7 cellular contexts compared by ENCODE assay signal in genomic region chr10:77970869-77971803, GRCh38. TPM values are rescaled to one million over a fixed set of nuclear protein-coding genes. Genes with fewer than 3 reads are reported as not detected.
DNase-seq lines count a peak whose midpoint lies in the region; ATAC-seq and TF ChIP-seq lines count a peak whose summit lies in the region.

No MANE protein-coding gene starts in this region.

- peaks cover 4% of the 10 kb centered on the region for H3K36me3 Mint-ChIP-seq in activated T-cell treated with anti-CD3 and anti-CD28 coated beads, Interleukin-2, amount 50 U/mL, for 4 hours (ENCODE audit: insufficient read depth)

- H3K27ac ChIP-seq in Peyer's patch (peak overlapping the region; percentile 0 to 68 (median 56)), muscle layer of colon (ENCODE audit: low read depth, low read length) (peak overlapping the region; percentile 83)

- ATAC-seq in HG03439 (IDR thresholded peaks at IDR 0.05; ENCODE audit: unreplicated experiment), result no peak
- no peak for ATAC-seq in activated T-cell treated with anti-CD3 and anti-CD28 coated beads, Interleukin-2, amount 50 U/mL, for 4 hours

- no peaks in the 10 kb centered on the region for H3K9me3 Mint-ChIP-seq in activated T-cell treated with anti-CD3 and anti-CD28 coated beads, Interleukin-2, amount 50 U/mL, for 4 hours

- H3K4me1 ChIP-seq in Peyer's patch (peaks cover 0 to 10% (median 0%) of the 10 kb centered on the region in 4 donors), endocrine pancreas (ENCODE audit: control insufficient read depth, insufficient read depth, low read length) (peaks cover 7% of the 10 kb centered on the region), muscle layer of colon (ENCODE audit: insufficient read depth, low read length) (peaks cover 55% of the 10 kb centered on the region)

- peak; percentile 48 for DNase-seq in GM20000 (ENCODE audit: low spot score)
- DNase-seq in Peyer's patch, result peak in 2 of 3 donors; percentile 21 to 73
- no peak for DNase-seq in activated T-cell treated with anti-CD3 and anti-CD28 coated beads, Interleukin-2, amount 50 U/mL, for 4 hours
- no peak for DNase-seq in NCI-H1105 treated with DMSO at 0.1 percent for 48 hours (lab: John Stamatoyannopoulos, UW)

- TF ChIP-seq CTCF in GM20000 (IDR thresholded peaks at IDR 0.05; ENCODE audit: extremely low read depth, missing control alignments) (no peak), Peyer's patch (IDR thresholded peaks at IDR 0.05) (no peak)

- H3K36me3 ChIP-seq in Peyer's patch, result no peaks in the 10 kb centered on the region
- H3K36me3 ChIP-seq in endocrine pancreas (ENCODE audit: control insufficient read depth, insufficient read depth, low read length), result no peaks in the 10 kb centered on the region
- no peaks in the 10 kb centered on the region for H3K36me3 ChIP-seq in muscle layer of colon (ENCODE audit: insufficient read depth, low read length)

- peaks cover 10% of the 10 kb centered on the region for H3K4me1 Mint-ChIP-seq in activated T-cell treated with anti-CD3 and anti-CD28 coated beads, Interleukin-2, amount 50 U/mL, for 4 hours (ENCODE audit: low read depth)

- H3K27me3 Mint-ChIP-seq in activated T-cell treated with anti-CD3 and anti-CD28 coated beads, Interleukin-2, amount 50 U/mL, for 4 hours (ENCODE audit: low read depth), result no peaks in the 10 kb centered on the region

- TF ChIP-seq POLR2A in Peyer's patch (IDR thresholded peaks at IDR 0.05), result no peak

- H3K4me3 ChIP-seq in Peyer's patch (no peak overlapping the region), endocrine pancreas (ENCODE audit: control insufficient read depth, insufficient read depth, low read length) (peak overlapping the region; percentile 4), muscle layer of colon (ENCODE audit: low read depth in 1 of 2, low read length in 2 of 2) (no peak overlapping the region)

- H3K9me3 ChIP-seq in Peyer's patch (no peaks in the 10 kb centered on the region), endocrine pancreas (ENCODE audit: control insufficient read depth, low read length) (no peaks in the 10 kb centered on the region), muscle layer of colon (ENCODE audit: low read length) (no peaks in the 10 kb centered on the region)

- no peak overlapping the region for H3K4me3 Mint-ChIP-seq in activated T-cell treated with anti-CD3 and anti-CD28 coated beads, Interleukin-2, amount 50 U/mL, for 4 hours

- H3K27me3 ChIP-seq in Peyer's patch (no peaks in the 10 kb centered on the region), endocrine pancreas (ENCODE audit: control insufficient read depth, insufficient read depth, low read length) (no peaks in the 10 kb centered on the region), muscle layer of colon (ENCODE audit: control insufficient read depth in 1 of 2, insufficient read depth in 2 of 2, low read length in 2 of 2) (no peaks in the 10 kb centered on the region)

- H3K9ac ChIP-seq in endocrine pancreas (ENCODE audit: control insufficient read depth, insufficient read depth, low read length) (no peak overlapping the region), muscle layer of colon (ENCODE audit: low read length) (no peak overlapping the region)

RNA-seq across cellular contexts. Expression of gene DLG5, which starts 44.6 kb away (rescaled TPM):
- total RNA-seq in Peyer's patch, result 100 to 1,000 TPM in 1 of 4 donors, 10 to 100 TPM in 3; 40.6 to 134 (median 61.5) TPM
- total RNA-seq in activated T-cell treated with anti-CD3 and anti-CD28 coated beads, Interleukin-2, amount 50 U/mL, for 4 hours, result 1 to 10 TPM; 1.0 to 1.5 (median 1.5) TPM

RNA-seq across cellular contexts. Expression of gene POLR3A, which starts 58.2 kb away (rescaled TPM):
- total RNA-seq in Peyer's patch, result 10 to 100 TPM; 19.8 to 24.3 (median 22.2) TPM
- total RNA-seq in activated T-cell treated with anti-CD3 and anti-CD28 coated beads, Interleukin-2, amount 50 U/mL, for 4 hours, result 10 to 100 TPM; 30.7 to 33.7 (median 31.0) TPM

Comparison
In these comparisons a context has a peak if more than half of its experiments do, and no peak if none do; other contexts are left out.
1. DNase-seq: peak in GM20000 (single experiment) and Peyer's patch (2 of 3); none in activated T-cell treated with anti-CD3 and anti-CD28 coated beads, Interleukin-2, amount 50 U/mL, for 4 hours (single experiment) and NCI-H1105 treated with DMSO at 0.1 percent for 48 hours (single experiment).
2. RNA of gene DLG5, which starts 44.6 kb away (total RNA-seq): 40.6 to 134 TPM in Peyer's patch; 1.0 to 1.5 TPM in activated T-cell treated with anti-CD3 and anti-CD28 coated beads, Interleukin-2, amount 50 U/mL, for 4 hours; every median in the first group is over 10 times any median in the second.